ENCODE assay signal across 15 cellular contexts in the genomic region with DNA sequence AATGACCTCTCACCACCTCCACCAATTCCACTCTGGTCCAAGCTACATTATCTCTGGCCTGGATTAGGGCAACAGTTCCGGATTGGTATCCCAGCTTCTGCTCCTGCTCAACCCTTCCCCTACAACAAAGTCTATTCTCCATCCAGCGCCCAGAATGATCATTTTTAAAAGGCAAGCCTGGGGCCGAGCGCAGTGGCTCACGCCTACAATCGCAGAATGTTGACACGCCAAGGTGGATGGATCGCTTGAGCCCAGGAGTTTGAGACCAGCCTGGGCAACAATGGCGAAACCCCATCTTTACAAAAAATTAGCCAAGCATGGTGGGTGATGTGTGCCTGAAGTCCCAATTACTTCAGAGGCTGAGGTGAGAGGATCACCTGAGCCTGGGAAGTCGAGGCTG. TPM values are rescaled to one million over a fixed set of nuclear protein-coding genes. Genes with fewer than 3 reads are reported as not detected.
DNase-seq lines count a peak whose midpoint lies in the region; ATAC-seq, FAIRE-seq and TF ChIP-seq lines count a peak whose summit lies in the region.
"Had no signal": no experiment of that assay in that cellular context is flagged by ENCODE, and none has a peak within 500 bp of the region (broad histone marks: within the 10 kb centered on the region; RNA-seq: fewer than 3 reads in every experiment).

No MANE protein-coding gene starts in this region.

- H3K27me3 Mint-ChIP-seq in activated CD8-positive, alpha-beta memory T cell treated with anti-CD3 and anti-CD28 coated beads, Interleukin-2, amount 10 ng/mL, durations not matched to agents 7 days and 5 days: no peaks in the 10 kb centered on the region
- no peaks in the 10 kb centered on the region for H3K27me3 Mint-ChIP-seq in activated CD8-positive, alpha-beta T cell treated with anti-CD3 and anti-CD28 coated beads, Interleukin-2, amount 10 ng/mL, durations not matched to agents 7 days and 5 days (ENCODE audit: low read depth)

- H3K27me3 ChIP-seq in lower lobe of right lung (ENCODE audit: low read depth) (no peaks in the 10 kb centered on the region), thymus (ENCODE audit: control insufficient read depth, insufficient read depth) (no peaks in the 10 kb centered on the region)

- peak overlapping the region; percentile 82 for H3K27ac Mint-ChIP-seq in activated CD8-positive, alpha-beta memory T cell treated with anti-CD3 and anti-CD28 coated beads, Interleukin-2, amount 10 ng/mL, durations not matched to agents 7 days and 5 days
- H3K27ac Mint-ChIP-seq in activated CD8-positive, alpha-beta T cell treated with anti-CD3 and anti-CD28 coated beads, Interleukin-2, amount 10 ng/mL, durations not matched to agents 7 days and 5 days: peak overlapping the region; percentile 31
- H3K27ac Mint-ChIP-seq: nephron progenitor cell had no signal

- POLR2A ChIA-PET in activated CD8-positive, alpha-beta T cell treated with anti-CD3 and anti-CD28 coated beads, Interleukin-2, amount 10 ng/mL, durations not matched to agents 7 days and 5 days (lab: Charles Lee): interaction anchor here (2.0 to 3.9 kb wide), 2 partner anchors 10 to 107 kb away, joined by 13 to 65 read pairs; no protein-coding TSS in a partner anchor

- H3K36me3 ChIP-seq in lower lobe of right lung (no peaks in the 10 kb centered on the region), thymus (ENCODE audit: control insufficient read depth, insufficient read depth) (no peaks in the 10 kb centered on the region)

- H3K9me3 ChIP-seq in lower lobe of right lung: no peaks in the 10 kb centered on the region
- no peaks in the 10 kb centered on the region for H3K9me3 ChIP-seq in thymus (ENCODE audit: control insufficient read depth)

- H3K36me3 Mint-ChIP-seq in activated CD8-positive, alpha-beta memory T cell treated with anti-CD3 and anti-CD28 coated beads, Interleukin-2, amount 10 ng/mL, durations not matched to agents 7 days and 5 days: peaks cover 22% of the 10 kb centered on the region
- H3K36me3 Mint-ChIP-seq in activated CD8-positive, alpha-beta T cell treated with anti-CD3 and anti-CD28 coated beads, Interleukin-2, amount 10 ng/mL, durations not matched to agents 7 days and 5 days (ENCODE audit: low read depth): peaks cover 16% of the 10 kb centered on the region

- H3K27ac ChIP-seq in lower lobe of right lung (peak overlapping the region; percentile 5), thymus (ENCODE audit: low read depth) (no peak overlapping the region)

- H3K4me1 Mint-ChIP-seq in activated CD8-positive, alpha-beta memory T cell treated with anti-CD3 and anti-CD28 coated beads, Interleukin-2, amount 10 ng/mL, durations not matched to agents 7 days and 5 days: peaks cover 51% of the 10 kb centered on the region
- H3K4me1 Mint-ChIP-seq in activated CD8-positive, alpha-beta T cell treated with anti-CD3 and anti-CD28 coated beads, Interleukin-2, amount 10 ng/mL, durations not matched to agents 7 days and 5 days (ENCODE audit: low read depth): peaks cover 45% of the 10 kb centered on the region

- peak overlapping the region; percentile 89 for H3K4me3 Mint-ChIP-seq in activated CD8-positive, alpha-beta memory T cell treated with anti-CD3 and anti-CD28 coated beads, Interleukin-2, amount 10 ng/mL, durations not matched to agents 7 days and 5 days
- H3K4me3 Mint-ChIP-seq in activated CD8-positive, alpha-beta T cell treated with anti-CD3 and anti-CD28 coated beads, Interleukin-2, amount 10 ng/mL, durations not matched to agents 7 days and 5 days: peak overlapping the region; percentile 70

- no peak for TF ChIP-seq CTCF in lower lobe of right lung (IDR thresholded peaks at IDR 0.05)

- no peak for FAIRE-seq in HTR-8/SVneo (lab: Jason Lieb, UNC)

- DNase-seq in activated CD8-positive, alpha-beta memory T cell treated with anti-CD3 and anti-CD28 coated beads, Interleukin-2, amount 10 ng/mL, durations not matched to agents 7 days and 5 days: no peak
- DNase-seq in activated CD8-positive, alpha-beta memory T cell treated with anti-CD3 and anti-CD28 coated beads, Interleukin-2, amount 50 U/mL, for 4 hours: no peak
- no peak for DNase-seq in activated CD8-positive, alpha-beta T cell treated with anti-CD3 and anti-CD28 coated beads, Interleukin-2, amount 10 ng/mL, durations not matched to agents 7 days and 5 days
- DNase-seq in lower lobe of right lung: no peak
- no peak for DNase-seq in stimulated activated CD4-positive, alpha-beta T cell treated with anti-CD3 and anti-CD28 coated beads, Interleukin-2, amount 100 ng/mL, for 48 hours
- no peak for DNase-seq in HTR-8/SVneo (ENCODE audit: insufficient read length, low spot score)
- DNase-seq: activated CD4-positive, alpha-beta T cell treated with anti-CD3 and anti-CD28 coated beads for 48 hours; aorta; MV-4-11; NCI-H510A treated with DMSO at 0.1 percent for 48 hours; nephron progenitor cell; stimulated activated CD4-positive, alpha-beta T cell treated with anti-CD3 and anti-CD28 coated beads, Interleukin-15, amount 100 ng/mL, for 24 hours had no signal

- H3K4me1 ChIP-seq in lower lobe of right lung (peaks cover 48% of the 10 kb centered on the region), thymus (ENCODE audit: control insufficient read depth, insufficient read depth, low read length) (peaks cover 19% of the 10 kb centered on the region)

- ATAC-seq in activated CD8-positive, alpha-beta memory T cell treated with anti-CD3 and anti-CD28 coated beads, Interleukin-2, amount 10 ng/mL, durations not matched to agents 7 days and 5 days: no peak
- ATAC-seq in activated CD8-positive, alpha-beta T cell treated with anti-CD3 and anti-CD28 coated beads, Interleukin-2, amount 10 ng/mL, durations not matched to agents 7 days and 5 days: no peak
- ATAC-seq in lower lobe of right lung (no peak), GM21529 (IDR thresholded peaks at IDR 0.05; ENCODE audit: unreplicated experiment) (no peak)
- ATAC-seq: Right ventricle myocardium inferior had no signal

- CTCF ChIA-PET in activated CD8-positive, alpha-beta memory T cell treated with anti-CD3 and anti-CD28 coated beads, Interleukin-2, amount 10 ng/mL, durations not matched to agents 7 days and 5 days (lab: Charles Lee): interaction anchor here (2.3 to 2.8 kb wide), 3 partner anchors 12 to 27 kb away, joined by 9 to 24 read pairs (median 9); no protein-coding TSS in a partner anchor
- CTCF ChIA-PET in activated CD8-positive, alpha-beta T cell treated with anti-CD3 and anti-CD28 coated beads, Interleukin-2, amount 10 ng/mL, durations not matched to agents 7 days and 5 days (lab: Charles Lee): interaction anchor here (1.1 to 9.6 kb wide), 6 partner anchors 12 to 109 kb away, joined by 4 to 190 read pairs (median 19); no protein-coding TSS in a partner anchor

- H3K4me3 ChIP-seq in lower lobe of right lung (peak overlapping the region; percentile 95), thymus (ENCODE audit: low read length) (peak overlapping the region; percentile 90)

- H3K9me3 Mint-ChIP-seq in activated CD8-positive, alpha-beta memory T cell treated with anti-CD3 and anti-CD28 coated beads, Interleukin-2, amount 10 ng/mL, durations not matched to agents 7 days and 5 days (ENCODE audit: low read depth): no peaks in the 10 kb centered on the region
- no peaks in the 10 kb centered on the region for H3K9me3 Mint-ChIP-seq in activated CD8-positive, alpha-beta T cell treated with anti-CD3 and anti-CD28 coated beads, Interleukin-2, amount 10 ng/mL, durations not matched to agents 7 days and 5 days (ENCODE audit: insufficient read depth)
- H3K9me3 Mint-ChIP-seq: nephron progenitor cell had no signal

- WGBS in thymus: 96% methylated on average over 10 of the region's 10 CpGs

- intact Hi-C loops in lower lobe of right lung (cut with DNase I): no loop called here

RNA-seq across cellular contexts. Expression of a gene that starts 2.2 kb away (rescaled TPM):
- total RNA-seq in activated CD8-positive, alpha-beta memory T cell treated with anti-CD3 and anti-CD28 coated beads, Interleukin-2, amount 10 ng/mL, durations not matched to agents 7 days and 5 days: 100 to 1,000 TPM in 1 of 2 experiments, 10 to 100 TPM in 1; 64.9 to 131 TPM
- 10 to 100 TPM; 26.2 to 28.6 TPM for total RNA-seq in activated CD8-positive, alpha-beta T cell treated with anti-CD3 and anti-CD28 coated beads, Interleukin-2, amount 10 ng/mL, durations not matched to agents 7 days and 5 days
- total RNA-seq in lower lobe of right lung: 72.4 TPM
- polyA plus RNA-seq in thymus: 25.7 TPM
